In the genomic region with DNA sequence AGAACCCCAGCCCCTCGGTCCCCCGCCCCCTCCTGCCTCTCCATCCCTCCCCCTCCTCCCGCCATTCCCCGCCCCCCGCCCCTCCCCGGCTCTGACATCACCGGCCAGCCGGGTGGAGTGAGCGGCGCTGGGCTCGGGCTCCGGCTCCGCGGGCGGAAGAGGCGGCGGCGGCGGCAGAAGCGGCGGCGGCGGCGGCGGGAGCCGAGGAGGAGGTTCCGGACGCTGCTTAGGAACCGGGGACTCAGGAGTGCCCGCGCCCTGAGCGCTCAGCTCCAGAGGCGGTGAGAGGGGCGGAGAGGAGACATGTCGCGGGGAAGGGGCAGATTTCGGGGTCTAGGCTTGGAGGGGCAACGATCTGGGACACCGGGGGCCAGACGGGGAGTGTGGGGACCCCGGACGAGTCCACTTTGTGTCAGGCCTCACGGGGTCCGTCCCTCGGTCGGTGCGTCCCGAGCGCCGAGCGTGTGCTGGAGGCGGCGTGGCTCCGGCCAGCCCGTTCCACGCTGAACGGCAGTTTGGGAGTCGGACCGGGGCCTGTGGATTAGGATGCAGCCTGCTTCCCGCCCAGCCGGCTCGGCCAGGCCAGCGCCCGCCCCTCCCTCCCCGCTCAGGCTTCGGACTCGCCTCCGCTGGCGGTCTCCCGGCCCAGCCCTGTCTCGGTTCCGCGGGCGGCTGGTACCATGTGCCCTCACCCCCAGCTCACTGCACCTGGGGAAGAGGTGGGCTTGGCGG, we compare ENCODE assay signal across 8 cellular contexts. TPM values are rescaled to one million over a fixed set of nuclear protein-coding genes. Genes with fewer than 3 reads are reported as not detected.
DNase-seq lines count a peak whose midpoint lies in the region; TF ChIP-seq lines count a peak whose summit lies in the region.

A gene with protein sequence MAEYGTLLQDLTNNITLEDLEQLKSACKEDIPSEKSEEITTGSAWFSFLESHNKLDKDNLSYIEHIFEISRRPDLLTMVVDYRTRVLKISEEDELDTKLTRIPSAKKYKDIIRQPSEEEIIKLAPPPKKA (plus strand): TSS at position 143 of the 732 bp plus-strand sequence. CDS start 6,161 bp downstream, outside the sequence.

- peak within 1 kb of the TSS; percentile 97 for H3K9ac ChIP-seq in HUES6 (ENCODE audit: low read length)

- DNase-seq in GM19238 (ENCODE audit: insufficient read length, low spot score) (peak; percentile 79), SW 1271 (lab: John Stamatoyannopoulos, UW) (peak; percentile 6 to 24), cardiac muscle cell (ENCODE audit: low read depth in 1 of 2, low spot score in 1 of 2) (peak; percentile 80 to 81), pons (ENCODE audit: low spot score) (peak; percentile 58), tibial artery (peak; percentile 69 to 89)
- peak; percentile 36 for DNase-seq in activated naive CD8-positive, alpha-beta T cell treated with anti-CD3 and anti-CD28 coated beads, Interleukin-2, amount 50 U/mL, for 16 hours (ENCODE audit: low read depth, low spot score)

- peak within 1 kb of the TSS; percentile 87 for H3K4me3 ChIP-seq in HUES6 (ENCODE audit: low read depth, low read length)
- H3K4me3 ChIP-seq in cardiac muscle cell = peak within 1 kb of the TSS; percentile 100
- H3K4me3 ChIP-seq in tibial artery = peak within 1 kb of the TSS; percentile 92 to 100

- TF ChIP-seq CTCF in C4-2B (conservative IDR thresholded peaks at IDR 0.05) (no peak), cardiac muscle cell (IDR thresholded peaks at IDR 0.05; ENCODE audit: low read depth, low read length) (no peak), tibial artery (IDR thresholded peaks at IDR 0.05) (no peak)

- H3K27ac ChIP-seq in C4-2B (peak within 1 kb of the TSS; percentile 87), HUES6 (ENCODE audit: low read depth, low read length) (peak within 1 kb of the TSS; percentile 93), cardiac muscle cell (peak within 1 kb of the TSS; percentile 83), tibial artery (peak within 1 kb of the TSS; percentile 97 to 98)

- intact Hi-C loops in tibial artery (cut with DNase I; ENCODE audit: low total_unique reads) = no loop called here

- H3K27me3 ChIP-seq in HUES6 (ENCODE audit: control insufficient read depth, insufficient read depth, low read length) = no peaks in the 10 kb centered on the region
- H3K27me3 ChIP-seq in cardiac muscle cell = no peaks in the 10 kb centered on the region
- no peaks in the 10 kb centered on the region for H3K27me3 ChIP-seq in tibial artery

- no peaks in the 10 kb centered on the region for H3K9me3 ChIP-seq in HUES6 (ENCODE audit: control insufficient read depth, insufficient read depth, low read depth, low read length)
- H3K9me3 ChIP-seq in cardiac muscle cell (ENCODE audit: low read depth) = no peaks in the 10 kb centered on the region
- H3K9me3 ChIP-seq in tibial artery = no peaks in the 10 kb centered on the region

- H3K4me1 ChIP-seq in HUES6 (ENCODE audit: control insufficient read depth, insufficient read depth, low read length) = peaks cover 58% of the 10 kb centered on the region
- H3K4me1 ChIP-seq in cardiac muscle cell (ENCODE audit: low read depth) = peaks cover 46% of the 10 kb centered on the region
- peaks cover 0 to 56% (median 46%) of the 10 kb centered on the region in 4 donors for H3K4me1 ChIP-seq in tibial artery

- H3K36me3 ChIP-seq in HUES6 (ENCODE audit: control insufficient read depth, insufficient read depth, low read length) (peaks cover 36% of the 10 kb centered on the region), cardiac muscle cell (no peaks in the 10 kb centered on the region), tibial artery (peaks cover 0 to 15% (median 4%) of the 10 kb centered on the region in 3 donors)

RNA-seq across cellular contexts. Expression of the gene that starts here (rescaled TPM):
- total RNA-seq in cardiac muscle cell = 112 and 194 TPM in 2 replicates
- polyA plus RNA-seq in cardiac muscle cell = 64.5 and 93.2 TPM in 2 replicates

Comparison
In these comparisons a context has a peak if more than half of its experiments do, and no peak if none do; other contexts are left out.
1. Peak in every context shown above with its lines: DNase-seq, H3K4me3 ChIP-seq and H3K27ac ChIP-seq.
2. DNase-seq: peak in every context shown above with its lines; median percentile 80 in cardiac muscle cell; 79 in GM19238; 79 in tibial artery; 58 in pons; 36 in activated naive CD8-positive, alpha-beta T cell treated with anti-CD3 and anti-CD28 coated beads, Interleukin-2, amount 50 U/mL, for 16 hours; 15 in SW 1271.